Comparison of ENCODE assay signal across 1 cellular context in genomic region chr15:90178468-90179435, GRCh38.
TF ChIP-seq lines count a peak whose summit lies in the region.

No MANE protein-coding gene starts in this region.

TF ChIP-seq in H1, 55 proteins besides CTCF, POLR2A, EP300 and RAD21:
- TF ChIP-seq TEAD4 (IDR thresholded peaks at IDR 0.05; ENCODE audit: low read depth, low read length): no peak
- no peak for TF ChIP-seq HDAC6 (IDR thresholded peaks at IDR 0.05; ENCODE audit: low read depth, low read length)
- TF ChIP-seq RNF2 (IDR thresholded peaks at IDR 0.05; ENCODE audit: borderline replicate concordance, low read depth, low read length, missing control alignments, poor library complexity, severe bottlenecking): no peak
- no peak for TF ChIP-seq MAFK (IDR thresholded peaks at IDR 0.05; ENCODE audit: low read depth, low read length)
- no peak for TF ChIP-seq NRF1 (IDR thresholded peaks at IDR 0.05; ENCODE audit: low read depth, low read length)
- TF ChIP-seq KDM1A (IDR thresholded peaks at IDR 0.05; ENCODE audit: borderline replicate concordance, low read length): no peak
- no peak for TF ChIP-seq GTF2F1 (IDR thresholded peaks at IDR 0.05; ENCODE audit: borderline replicate concordance, low read depth, low read length)
TF ChIP-seq in H1: peak in this region for 0.
